8 cellular contexts compared by ENCODE assay signal in the genomic region with DNA sequence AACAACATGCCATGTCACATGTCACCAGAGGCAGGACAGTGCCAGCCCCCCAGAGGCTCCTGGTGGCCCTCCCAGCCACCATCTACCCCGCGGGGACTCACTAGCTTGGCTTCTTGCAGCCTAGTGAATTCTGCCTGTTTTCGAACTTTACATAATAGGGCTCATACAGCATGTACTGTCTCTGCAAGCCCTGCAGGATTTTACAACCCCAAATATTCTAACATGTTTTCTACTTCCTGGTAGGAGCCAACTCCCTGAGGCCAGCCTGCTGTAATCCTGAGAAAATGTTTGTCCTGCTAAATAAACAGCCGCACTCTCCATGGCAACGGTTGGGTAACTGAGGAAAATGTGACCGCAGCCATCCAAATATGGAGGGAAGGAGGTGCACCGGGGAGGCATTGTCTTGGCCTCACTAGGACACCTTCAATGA. TPM values are rescaled to one million over a fixed set of nuclear protein-coding genes. Genes with fewer than 3 reads are reported as not detected.
DNase-seq lines count a peak whose midpoint lies in the region; ATAC-seq and TF ChIP-seq lines count a peak whose summit lies in the region.

No MANE protein-coding gene starts in this region.

- H3K36me3 ChIP-seq in adrenal gland (replicated peaks in 1 of 2) (no peaks in the 10 kb centered on the region), gastrocnemius medialis (no peaks in the 10 kb centered on the region)

- H3K36me3 Mint-ChIP-seq in activated CD4-positive, alpha-beta memory T cell treated with anti-CD3 and anti-CD28 coated beads, Interleukin-2, amount 10 ng/mL, durations not matched to agents 7 days and 5 days (ENCODE audit: low read depth) = no peaks in the 10 kb centered on the region
- peaks cover 26% of the 10 kb centered on the region for H3K36me3 Mint-ChIP-seq in effector memory CD8-positive, alpha-beta T cell (ENCODE audit: insufficient read depth)

- H3K27me3 Mint-ChIP-seq in activated CD4-positive, alpha-beta memory T cell treated with anti-CD3 and anti-CD28 coated beads, Interleukin-2, amount 10 ng/mL, durations not matched to agents 7 days and 5 days = no peaks in the 10 kb centered on the region
- H3K27me3 Mint-ChIP-seq in effector memory CD8-positive, alpha-beta T cell = no peaks in the 10 kb centered on the region

- H3K4me1 ChIP-seq in adrenal gland (replicated peaks in 1 of 2) (peaks cover 23 to 40% of the 10 kb centered on the region in 2 donors), gastrocnemius medialis (peaks cover 59 to 68% of the 10 kb centered on the region in 2 donors)

- H3K4me3 Mint-ChIP-seq in activated CD4-positive, alpha-beta memory T cell treated with anti-CD3 and anti-CD28 coated beads, Interleukin-2, amount 10 ng/mL, durations not matched to agents 7 days and 5 days = no peak overlapping the region
- H3K4me3 Mint-ChIP-seq in effector memory CD8-positive, alpha-beta T cell = no peak overlapping the region

- no peak overlapping the region for H3K27ac Mint-ChIP-seq in activated CD4-positive, alpha-beta memory T cell treated with anti-CD3 and anti-CD28 coated beads, Interleukin-2, amount 10 ng/mL, durations not matched to agents 7 days and 5 days
- no peak overlapping the region for H3K27ac Mint-ChIP-seq in effector memory CD8-positive, alpha-beta T cell

- intact Hi-C loops in adrenal gland (cut with DNase I) = no loop called here
- intact Hi-C loops in gastrocnemius medialis (cut with DNase I; ENCODE audit: low total_unique reads) = loop anchor here (2.0 kb wide), 1 partner anchor 43 kb away; no protein-coding TSS in a partner anchor

- CTCF ChIA-PET in HEK293T (lab: Yijun Ruan, JAX) = interaction anchor here (0.5 kb wide), 1 partner anchor 228 kb away, joined by 3 read pairs; no protein-coding TSS in a partner anchor
- CTCF ChIA-PET in activated CD4-positive, alpha-beta memory T cell treated with anti-CD3 and anti-CD28 coated beads, Interleukin-2, amount 10 ng/mL, durations not matched to agents 7 days and 5 days (lab: Charles Lee) = interaction anchor here (3.1 kb wide), 1 partner anchor 23 kb away, joined by 10 read pairs; no protein-coding TSS in a partner anchor

- peak overlapping the region in 3 of 5 donors; percentile 58 to 99 (median 86) for H3K27ac ChIP-seq in adrenal gland
- peak overlapping the region; percentile 90 to 96 (median 92) for H3K27ac ChIP-seq in gastrocnemius medialis

- WGBS in adrenal gland, 4 donors = 69 to 83% (median 73%) methylated on average over 6 to 7 of the region's 7 CpGs

- TF ChIP-seq CTCF in adrenal gland (IDR thresholded peaks at IDR 0.05) (no peak), gastrocnemius medialis (IDR thresholded peaks at IDR 0.05 in 4 of 5, conservative IDR thresholded peaks at IDR 0.05 in 1 of 5) (no peak)

- in situ Hi-C loops in gastrocnemius medialis (cut with MboI; ENCODE audit: low sequenced_read_pairs in 4 of 4) = no loop called here

- H3K27me3 ChIP-seq in adrenal gland (no peaks in the 10 kb centered on the region), gastrocnemius medialis (no peaks in the 10 kb centered on the region)

- POLR2A ChIA-PET in HEK293T (lab: Yijun Ruan, JAX) = no interaction called here
- POLR2A ChIA-PET in activated CD4-positive, alpha-beta memory T cell treated with anti-CD3 and anti-CD28 coated beads, Interleukin-2, amount 10 ng/mL, durations not matched to agents 7 days and 5 days (lab: Charles Lee) = interaction anchor here (1.1 kb wide), 1 partner anchor 94 kb away, joined by 3 read pairs; no protein-coding TSS in a partner anchor

- ATAC-seq in gastrocnemius medialis = peak; percentile 5
- no peak for ATAC-seq in effector memory CD8-positive, alpha-beta T cell (replicated peaks)

- no peak for TF ChIP-seq POLR2A in adrenal gland (IDR thresholded peaks at IDR 0.05)
- TF ChIP-seq POLR2A in gastrocnemius medialis (IDR thresholded peaks at IDR 0.05) = no peak

- H3K9me3 ChIP-seq in adrenal gland (replicated peaks in 1 of 3) (no peaks in the 10 kb centered on the region), gastrocnemius medialis (no peaks in the 10 kb centered on the region)

- no peaks in the 10 kb centered on the region for H3K9me3 Mint-ChIP-seq in activated CD4-positive, alpha-beta memory T cell treated with anti-CD3 and anti-CD28 coated beads, Interleukin-2, amount 10 ng/mL, durations not matched to agents 7 days and 5 days
- no peaks in the 10 kb centered on the region for H3K9me3 Mint-ChIP-seq in effector memory CD8-positive, alpha-beta T cell

- peaks cover 25% of the 10 kb centered on the region for H3K4me1 Mint-ChIP-seq in activated CD4-positive, alpha-beta memory T cell treated with anti-CD3 and anti-CD28 coated beads, Interleukin-2, amount 10 ng/mL, durations not matched to agents 7 days and 5 days
- peaks cover 37 to 44% of the 10 kb centered on the region in 2 donors for H3K4me1 Mint-ChIP-seq in effector memory CD8-positive, alpha-beta T cell (ENCODE audit: low read depth in 2 of 2)

- H3K4me3 ChIP-seq in adrenal gland (no peak overlapping the region), gastrocnemius medialis (peak overlapping the region in 1 of 4 donors; percentile 72)

- peak; percentile 27 for DNase-seq in HEK293T (ENCODE audit: extremely low spot score)
- DNase-seq in adrenal gland = peak in 6 of 7 donors; percentile 38 to 90 (median 56)
- DNase-seq in hepatic stellate cell (ENCODE audit: low spot score) = peak; percentile 92
- peak; percentile 67 to 83 for DNase-seq in gastrocnemius medialis
- no peak for DNase-seq in activated CD4-positive, alpha-beta memory T cell treated with anti-CD3 and anti-CD28 coated beads, Interleukin-2, amount 10 ng/mL, durations not matched to agents 7 days and 5 days
- no peak for DNase-seq in effector memory CD8-positive, alpha-beta T cell
- no peak for DNase-seq in NCI-H524 (lab: John Stamatoyannopoulos, UW)
- no peak for DNase-seq in GDM1 (lab: John Stamatoyannopoulos, UW)

TF ChIP-seq in HEK293T, 16 proteins besides CTCF, POLR2A, EP300 and RAD21:
- TF ChIP-seq ELF4 (IDR thresholded peaks at IDR 0.05) (no peak), SP1 (IDR thresholded peaks at IDR 0.05) (no peak), LEF1 (IDR thresholded peaks at IDR 0.05; ENCODE audit: borderline replicate concordance) (no peak), L3MBTL2 (conservative IDR thresholded peaks at IDR 0.05) (no peak), ZNF384 (IDR thresholded peaks at IDR 0.05) (no peak), FOXA1 (IDR thresholded peaks at IDR 0.05) (no peak), TARDBP (IDR thresholded peaks at IDR 0.05) (no peak), FOXK2 (IDR thresholded peaks at IDR 0.05) (no peak), HDGF (IDR thresholded peaks at IDR 0.05; ENCODE audit: borderline replicate concordance) (no peak), ARNT (IDR thresholded peaks at IDR 0.05) (no peak), FOXM1 (IDR thresholded peaks at IDR 0.05; ENCODE audit: borderline replicate concordance) (no peak), CTBP1 (IDR thresholded peaks at IDR 0.05; ENCODE audit: borderline replicate concordance) (no peak), SUZ12 (IDR thresholded peaks at IDR 0.05) (no peak), BHLHE40 (IDR thresholded peaks at IDR 0.05; ENCODE audit: borderline replicate concordance) (no peak), NFRKB (IDR thresholded peaks at IDR 0.05) (no peak)
- TF ChIP-seq, protein P1, sequence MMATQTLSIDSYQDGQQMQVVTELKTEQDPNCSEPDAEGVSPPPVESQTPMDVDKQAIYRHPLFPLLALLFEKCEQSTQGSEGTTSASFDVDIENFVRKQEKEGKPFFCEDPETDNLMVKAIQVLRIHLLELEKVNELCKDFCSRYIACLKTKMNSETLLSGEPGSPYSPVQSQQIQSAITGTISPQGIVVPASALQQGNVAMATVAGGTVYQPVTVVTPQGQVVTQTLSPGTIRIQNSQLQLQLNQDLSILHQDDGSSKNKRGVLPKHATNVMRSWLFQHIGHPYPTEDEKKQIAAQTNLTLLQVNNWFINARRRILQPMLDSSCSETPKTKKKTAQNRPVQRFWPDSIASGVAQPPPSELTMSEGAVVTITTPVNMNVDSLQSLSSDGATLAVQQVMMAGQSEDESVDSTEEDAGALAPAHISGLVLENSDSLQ (IDR thresholded peaks at IDR 0.05) = no peak

RNA-seq across cellular contexts. Expression of gene PER2, which starts 2.7 kb away (rescaled TPM):
- total RNA-seq in adrenal gland (10 to 100 TPM in 1 of 8 donors, 1 to 10 TPM in 7; 2.5 to 11.4 (median 5.5) TPM), gastrocnemius medialis (1 to 10 TPM; 4.1 to 7.5 (median 6.7) TPM)
- 1 to 10 TPM; 1.3 to 7.1 (median 4.7) TPM for polyA plus RNA-seq in adrenal gland
- 1 to 10 TPM; 8.7 to 9.2 TPM for total RNA-seq in activated CD4-positive, alpha-beta memory T cell treated with anti-CD3 and anti-CD28 coated beads, Interleukin-2, amount 10 ng/mL, durations not matched to agents 7 days and 5 days

RNA-seq across cellular contexts. Expression of gene TRAF3IP1, which starts 34.6 kb away (rescaled TPM):
- total RNA-seq in adrenal gland (10 to 100 TPM in 5 of 8 donors, 1 to 10 TPM in 3; 5.5 to 17.5 (median 12.4) TPM), gastrocnemius medialis (10 to 100 TPM in 2 of 4 donors, 1 to 10 TPM in 2; 8.5 to 20.8 (median 10.9) TPM)
- polyA plus RNA-seq in adrenal gland = 10 to 100 TPM; 10.1 to 18.5 (median 16.4) TPM
- total RNA-seq in activated CD4-positive, alpha-beta memory T cell treated with anti-CD3 and anti-CD28 coated beads, Interleukin-2, amount 10 ng/mL, durations not matched to agents 7 days and 5 days = 1 to 10 TPM; 5.4 to 7.0 TPM

RNA-seq across cellular contexts. Expression of gene HES6, which starts 45.8 kb away (rescaled TPM):
- 10 to 100 TPM in 6 of 8 donors, 1 to 10 TPM in 2; 7.5 to 21.6 (median 13.3) TPM for total RNA-seq in adrenal gland
- polyA plus RNA-seq in adrenal gland = 1 to 10 TPM; 4.3 to 9.2 (median 7.4) TPM
- total RNA-seq in gastrocnemius medialis = 10 to 100 TPM; 10.9 to 49.1 (median 27.2) TPM
- 1 to 10 TPM; 2.7 to 3.7 TPM for total RNA-seq in activated CD4-positive, alpha-beta memory T cell treated with anti-CD3 and anti-CD28 coated beads, Interleukin-2, amount 10 ng/mL, durations not matched to agents 7 days and 5 days

Comparison
In these comparisons a context has a peak if more than half of its experiments do, and no peak if none do; other contexts are left out.
1. DNase-seq: peak in HEK293T (single experiment), adrenal gland (6 of 7), hepatic stellate cell (single experiment) and gastrocnemius medialis (2 of 2); none in activated CD4-positive, alpha-beta memory T cell treated with anti-CD3 and anti-CD28 coated beads, Interleukin-2, amount 10 ng/mL, durations not matched to agents 7 days and 5 days (single experiment), effector memory CD8-positive, alpha-beta T cell (0 of 3), NCI-H524 (0 of 2) and GDM1 (single experiment).